Comparison of ENCODE assay signal across 25 cellular contexts in the genomic region with DNA sequence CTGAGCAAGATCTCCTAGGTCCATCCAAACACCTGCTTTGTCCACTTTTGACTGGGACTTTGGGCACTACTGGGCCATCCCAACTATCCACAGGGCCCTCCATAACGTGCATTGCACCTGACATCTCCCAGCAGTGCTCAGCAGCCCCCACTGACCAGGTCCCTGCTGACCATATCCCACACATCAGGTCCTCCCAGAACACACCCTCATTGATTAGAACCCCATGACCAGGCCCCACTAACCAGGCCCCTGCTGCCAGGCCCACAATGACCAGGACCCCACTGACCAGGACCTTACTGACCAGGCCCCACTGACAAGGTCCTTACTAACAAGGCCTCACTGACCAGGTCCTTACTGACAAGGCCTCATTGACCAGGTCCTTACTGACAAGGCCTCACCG.
DNase-seq lines count a peak whose midpoint lies in the region; ATAC-seq, FAIRE-seq and TF ChIP-seq lines count a peak whose summit lies in the region.
"Had no signal": no experiment of that assay in that cellular context is flagged by ENCODE, and none has a peak within 500 bp of the region (broad histone marks: within the 10 kb centered on the region; RNA-seq: fewer than 3 reads in every experiment).

No MANE protein-coding gene starts in this region.

- ATAC-seq in stimulated activated memory B cell treated with anti-CD40 and anti-IgM and Interleukin-4, amounts not matched to agents 10 μg/mL and 1 μg/mL and 100 μg/mL, for 72 hours, result no peak
- ATAC-seq in GM21528 (IDR thresholded peaks at IDR 0.05; ENCODE audit: low FRiP score, unreplicated experiment), result no peak
- ATAC-seq: A549 had no signal

- H3K23ac ChIP-seq in H9 (ENCODE audit: insufficient read length, low read depth, low read length) (no peak overlapping the region), H1 (ENCODE audit: insufficient read length) (no peak overlapping the region), trophoblast cell (ENCODE audit: low read length) (no peak overlapping the region)

- no peak overlapping the region for H3T11ph ChIP-seq in H9 (ENCODE audit: low read length)

- H2BK12ac ChIP-seq in H9 (ENCODE audit: insufficient read length, low read depth, low read length) (no peak overlapping the region), H1 (ENCODE audit: low read depth, low read length) (no peak overlapping the region), trophoblast cell (ENCODE audit: low read length) (no peak overlapping the region)

- intact Hi-C loops in esophagus muscularis mucosa (cut with DNase I), result no loop called here
- intact Hi-C loops in Calu3 (cut with micrococcal nuclease; ENCODE audit: unreplicated experiment), result no loop called here

- H3K4me3 Mint-ChIP-seq in H9 (no peak overlapping the region; a peak in 1 of 5 replicates), Calu3 (ENCODE audit: low read depth, unreplicated experiment) (no peak overlapping the region)
- H3K4me3 Mint-ChIP-seq in stimulated activated memory B cell treated with anti-CD40 and anti-IgM and Interleukin-4, amounts not matched to agents 10 μg/mL and 1 μg/mL and 100 μg/mL, for 72 hours, result no peak overlapping the region
- H3K4me3 Mint-ChIP-seq: CD14-positive monocyte; CD4-positive, alpha-beta T cell; CD8-positive, alpha-beta memory T cell; HFFc6 had no signal

- H3K27me3 ChIP-seq in H9 (ENCODE audit: insufficient read depth, low read length) (no peaks in the 10 kb centered on the region), H1 (replicated peaks in 1 of 4; ENCODE audit: control insufficient read depth in 3 of 4, extremely low read depth in 1 of 4, insufficient read depth in 3 of 4, low read length in 3 of 4) (no peaks in the 10 kb centered on the region), esophagus muscularis mucosa (no peaks in the 10 kb centered on the region), trophoblast cell (ENCODE audit: insufficient read depth, low read length) (no peaks in the 10 kb centered on the region)
- H3K27me3 ChIP-seq: BE2C; BLaER1 treated with 17β-estradiol and CSF1 and Interleukin-3, amounts not matched to agents 10 nM and 100 nM had no signal

- BruUV-seq in Calu3 (replicated peaks; lab: Mats Ljungman, UMichigan), result no TSS peak

- TF ChIP-seq RAD21 in H1 (IDR thresholded peaks at IDR 0.05 in 1 of 2, conservative IDR thresholded peaks at IDR 0.05 in 1 of 2; ENCODE audit: low read depth in 2 of 2, low read length in 2 of 2), result no peak

- H3K4ac ChIP-seq in H9 (ENCODE audit: low read depth, low read length) (no peak overlapping the region), H1 (replicated peaks; ENCODE audit: insufficient read length, low read depth, low read length) (no peak overlapping the region), trophoblast cell (ENCODE audit: low read depth, low read length) (no peak overlapping the region)

- TF ChIP-seq EP300 in H1 (IDR thresholded peaks at IDR 0.05; ENCODE audit: borderline replicate concordance in 1 of 2, low read depth in 2 of 2, low read length in 2 of 2) (no peak), esophagus muscularis mucosa (IDR thresholded peaks at IDR 0.05) (no peak)

- H3K18ac ChIP-seq in H9 (ENCODE audit: insufficient read length, low read depth, low read length), result no peak overlapping the region
- H3K18ac ChIP-seq in H1 (ENCODE audit: extremely low read depth, low read length), result no peak overlapping the region
- no peak overlapping the region for H3K18ac ChIP-seq in trophoblast cell (ENCODE audit: low read length)

- H3K23me2 ChIP-seq in H9 (ENCODE audit: insufficient read length, low read depth, low read length, poor library complexity, severe bottlenecking), result no peaks in the 10 kb centered on the region
- H3K23me2 ChIP-seq in H1 (ENCODE audit: low read depth, low read length), result no peaks in the 10 kb centered on the region

- H2BK15ac ChIP-seq in H9 (ENCODE audit: low read depth, low read length) (no peak overlapping the region), H1 (ENCODE audit: low read length) (no peak overlapping the region)

- H3K79me2 ChIP-seq in H9 (ENCODE audit: insufficient read depth, low read length) (no peaks in the 10 kb centered on the region; the same call in 1 of the 2 replicates), H1 (ENCODE audit: control insufficient read depth in 1 of 2, insufficient read depth in 2 of 2, low read length in 2 of 2) (peaks cover 0 to 35% of the 10 kb centered on the region in 2 experiments; a peak in 2 of 4 replicates), trophoblast cell (ENCODE audit: control insufficient read depth, insufficient read depth, low read length, poor library complexity) (no peaks in the 10 kb centered on the region)

- no peak for FAIRE-seq in H1 (lab: Jason Lieb, UNC)
- FAIRE-seq: A549, GM12891, GM18507 had no signal

- H4K8ac ChIP-seq in H9 (replicated peaks; ENCODE audit: insufficient read length, low read depth, low read length) (no peak overlapping the region), H1 (ENCODE audit: extremely low read depth, insufficient read depth, low read length) (no peak overlapping the region), trophoblast cell (ENCODE audit: low read depth, low read length) (no peak overlapping the region)

- H2BK20ac ChIP-seq in H9 (ENCODE audit: low read depth, low read length, poor library complexity, severe bottlenecking), result no peak overlapping the region
- no peak overlapping the region for H2BK20ac ChIP-seq in H1 (ENCODE audit: low read length)

- no peak overlapping the region for H3K4me2 ChIP-seq in H9 (ENCODE audit: insufficient read depth, insufficient read length, low read length)
- no peak overlapping the region for H3K4me2 ChIP-seq in H1 (ENCODE audit: insufficient read depth in 1 of 2, low read depth in 2 of 2, low read length in 2 of 2)
- H3K4me2 ChIP-seq in trophoblast cell (ENCODE audit: low read length), result no peak overlapping the region
- H3K4me2 ChIP-seq: A549; BLaER1 treated with 17β-estradiol and CSF1 and Interleukin-3, amounts not matched to agents 10 nM and 100 nM had no signal

- H2AFZ ChIP-seq in H9 (ENCODE audit: low read length), result no peak overlapping the region
- no peak overlapping the region for H2AFZ ChIP-seq in H1 (ENCODE audit: low read length)
- no peak overlapping the region for H2AFZ ChIP-seq in trophoblast cell (ENCODE audit: insufficient read depth, low read length, poor library complexity)
- H2AFZ ChIP-seq: GM23248 had no signal

- no peak overlapping the region for H3K4me3 ChIP-seq in H1 (ENCODE audit: extremely low read depth in 1 of 4, insufficient read depth in 2 of 4, low read depth in 3 of 4, low read length in 4 of 4)
- no peak overlapping the region for H3K4me3 ChIP-seq in esophagus muscularis mucosa
- peak overlapping the region; percentile 44 for H3K4me3 ChIP-seq in trophoblast cell (ENCODE audit: low read depth, low read length)
- H3K4me3 ChIP-seq: A549; BLaER1 treated with 17β-estradiol and CSF1 and Interleukin-3, amounts not matched to agents 10 nM and 100 nM; GM23248; HAP-1 had no signal

- H3K36me3 ChIP-seq in H1 (ENCODE audit: control insufficient read depth in 2 of 4, insufficient read depth in 4 of 4, low read length in 3 of 4) (peaks cover 2 to 56% (median 29%) of the 10 kb centered on the region in 4 experiments; a peak in 6 of 8 replicates), esophagus muscularis mucosa (no peaks in the 10 kb centered on the region), trophoblast cell (ENCODE audit: control insufficient read depth in 1 of 2, insufficient read depth in 2 of 2, low read length in 2 of 2) (peaks cover 0 to 5% of the 10 kb centered on the region in 2 experiments)
- H3K36me3 ChIP-seq: BE2C; BLaER1 treated with 17β-estradiol and CSF1 and Interleukin-3, amounts not matched to agents 10 nM and 100 nM; HAP-1 had no signal

- H4K20me1 ChIP-seq in H9 (ENCODE audit: control insufficient read depth, insufficient read depth, insufficient read length) (no peaks in the 10 kb centered on the region), H1 (replicated peaks in 1 of 2; ENCODE audit: control insufficient read depth in 1 of 2, insufficient read depth in 2 of 2, low read length in 2 of 2) (peaks cover 0 to 1% of the 10 kb centered on the region in 2 experiments)
- H4K20me1 ChIP-seq: BLaER1 treated with 17β-estradiol and CSF1 and Interleukin-3, amounts not matched to agents 10 nM and 100 nM had no signal

- TF ChIP-seq POLR2A in H1 (IDR thresholded peaks at IDR 0.05; ENCODE audit: control extremely low read depth in 1 of 2, low read depth in 2 of 2, low read length in 2 of 2) (no peak), esophagus muscularis mucosa (IDR thresholded peaks at IDR 0.05; ENCODE audit: low read depth) (no peak)

- H3K56ac ChIP-seq in H9 (ENCODE audit: insufficient read length, low read depth, low read length) (no peak overlapping the region), H1 (replicated peaks; ENCODE audit: insufficient read length, low read depth, low read length) (no peak overlapping the region)

- no peak overlapping the region for H2BK120ac ChIP-seq in H9 (ENCODE audit: low read depth, low read length, poor library complexity, severe bottlenecking)
- H2BK120ac ChIP-seq in H1 (replicated peaks; ENCODE audit: low read depth, low read length), result no peak overlapping the region
- no peak overlapping the region for H2BK120ac ChIP-seq in trophoblast cell (ENCODE audit: insufficient read depth, low read length, poor library complexity)

- H3K4me1 ChIP-seq in H9 (ENCODE audit: insufficient read depth, low read length) (no peaks in the 10 kb centered on the region), H1 (replicated peaks in 1 of 4; ENCODE audit: control insufficient read depth in 3 of 4, insufficient read depth in 4 of 4, low read length in 3 of 4) (peaks cover 0 to 3% (median 0%) of the 10 kb centered on the region in 4 experiments; a peak in 1 of 7 replicates), esophagus muscularis mucosa (no peaks in the 10 kb centered on the region), trophoblast cell (ENCODE audit: control insufficient read depth in 1 of 2, insufficient read depth in 2 of 2, low read length in 2 of 2) (no peaks in the 10 kb centered on the region)
- H3K4me1 ChIP-seq: A549; BE2C; BLaER1 treated with 17β-estradiol and CSF1 and Interleukin-3, amounts not matched to agents 10 nM and 100 nM; HAP-1 had no signal

- H3K9ac ChIP-seq in H9 (ENCODE audit: extremely low read depth, insufficient read length, low read length), result no peak overlapping the region
- no peak overlapping the region for H3K9ac ChIP-seq in H1 (replicated peaks in 1 of 4; ENCODE audit: extremely low read depth in 1 of 4, low read depth in 3 of 4, low read length in 3 of 4)
- no peak overlapping the region for H3K9ac ChIP-seq in trophoblast cell (ENCODE audit: low read length)
- H3K9ac ChIP-seq: BLaER1 treated with 17β-estradiol and CSF1 and Interleukin-3, amounts not matched to agents 10 nM and 100 nM; GM23248 had no signal

- H3K79me1 ChIP-seq in H9 (ENCODE audit: insufficient read depth, low read depth, low read length, poor library complexity, severe bottlenecking) (no peaks in the 10 kb centered on the region), H1 (ENCODE audit: low read depth, low read length) (no peaks in the 10 kb centered on the region; the same call in 1 of the 2 replicates), trophoblast cell (ENCODE audit: low read length) (no peaks in the 10 kb centered on the region)

- H2BK5ac ChIP-seq in H9 (ENCODE audit: insufficient read length, low read length), result no peak overlapping the region
- peak overlapping the region; percentile 35; the same call in 1 of the 2 replicates for H2BK5ac ChIP-seq in H1 (ENCODE audit: low read depth, low read length)
- H2BK5ac ChIP-seq in trophoblast cell (ENCODE audit: low read depth, low read length, poor library complexity), result no peak overlapping the region

- H3K14ac ChIP-seq in H9 (ENCODE audit: insufficient read depth, low read length) (no peak overlapping the region), H1 (ENCODE audit: insufficient read length) (no peak overlapping the region), trophoblast cell (ENCODE audit: low read length) (no peak overlapping the region)

- H4K12ac ChIP-seq in trophoblast cell (ENCODE audit: low read depth, low read length), result no peak overlapping the region

- H3K36me3 Mint-ChIP-seq in H9 (ENCODE audit: insufficient read depth in 1 of 3, low read depth in 3 of 3), result peaks cover 77 to 96% (median 90%) of the 10 kb centered on the region in 3 experiments
- H3K36me3 Mint-ChIP-seq in stimulated activated memory B cell treated with anti-CD40 and anti-IgM and Interleukin-4, amounts not matched to agents 10 μg/mL and 1 μg/mL and 100 μg/mL, for 72 hours, result peaks cover 5% of the 10 kb centered on the region
- no peaks in the 10 kb centered on the region for H3K36me3 Mint-ChIP-seq in Calu3 (ENCODE audit: insufficient read depth, unreplicated experiment)
- H3K36me3 Mint-ChIP-seq: CD14-positive monocyte; CD8-positive, alpha-beta memory T cell had no signal

- H4K5ac ChIP-seq in H9 (ENCODE audit: insufficient read length, low read depth, low read length), result no peak overlapping the region
- H4K5ac ChIP-seq in H1 (ENCODE audit: insufficient read length, low read depth, low read length), result no peak overlapping the region

- CTCF ChIA-PET in H1 (lab: Charles Lee; ENCODE audit: partially characterized antibody), result interaction anchor here (1.0 kb wide), 1 partner anchor 275 kb away, joined by 3 read pairs; no protein-coding TSS in a partner anchor
- CTCF ChIA-PET in Calu3 (lab: Charles Lee), result no interaction called here

- no peaks in the 10 kb centered on the region for H3K27me3 Mint-ChIP-seq in H9 (ENCODE audit: low read depth)
- H3K27me3 Mint-ChIP-seq in stimulated activated memory B cell treated with anti-CD40 and anti-IgM and Interleukin-4, amounts not matched to agents 10 μg/mL and 1 μg/mL and 100 μg/mL, for 72 hours, result no peaks in the 10 kb centered on the region
- peaks cover 10% of the 10 kb centered on the region for H3K27me3 Mint-ChIP-seq in Calu3 (ENCODE audit: unreplicated experiment)
- H3K27me3 Mint-ChIP-seq: CD4-positive, alpha-beta T cell had no signal

- H3K9me3 Mint-ChIP-seq in H9, result peaks cover 4 to 10% of the 10 kb centered on the region in 2 experiments; a peak in 3 of 5 replicates
- H3K9me3 Mint-ChIP-seq in stimulated activated memory B cell treated with anti-CD40 and anti-IgM and Interleukin-4, amounts not matched to agents 10 μg/mL and 1 μg/mL and 100 μg/mL, for 72 hours, result peaks cover 3% of the 10 kb centered on the region
- H3K9me3 Mint-ChIP-seq in Calu3 (ENCODE audit: low read depth, unreplicated experiment), result no peaks in the 10 kb centered on the region
- H3K9me3 Mint-ChIP-seq: CD4-positive, alpha-beta T cell; CD8-positive, alpha-beta memory T cell had no signal

- DNase-seq in H9 (no peak), H1 (ENCODE audit: low read depth in 1 of 2, low spot score in 2 of 2) (no peak), esophagus muscularis mucosa (ENCODE audit: extremely low spot score) (peak; percentile 62), trophoblast cell (no peak), Calu3 (no peak), midbrain (lab: John Stamatoyannopoulos, UW) (no peak)
- DNase-seq: 8988T; ACHN; AML-193; BE2C; CD4-positive, alpha-beta T cell; CD8-positive, alpha-beta memory T cell; DMS53; DMS79 treated with DMSO at 0.1 percent for 48 hours; GF-D8; GM23248; HFFc6 had no signal

- H3K4me1 Mint-ChIP-seq in H9 (peaks cover 12 to 14% of the 10 kb centered on the region in 2 experiments), Calu3 (ENCODE audit: low read depth, unreplicated experiment) (no peaks in the 10 kb centered on the region)
- H3K4me1 Mint-ChIP-seq in stimulated activated memory B cell treated with anti-CD40 and anti-IgM and Interleukin-4, amounts not matched to agents 10 μg/mL and 1 μg/mL and 100 μg/mL, for 72 hours, result no peaks in the 10 kb centered on the region
- H3K4me1 Mint-ChIP-seq: CD8-positive, alpha-beta memory T cell had no signal

- TF ChIP-seq CTCF in H9 (conservative IDR thresholded peaks at IDR 0.05) (no peak), H1 (IDR thresholded peaks at IDR 0.05; ENCODE audit: control extremely low read depth in 1 of 3, insufficient read depth in 1 of 3, low read depth in 1 of 3, low read length in 3 of 3) (no peak), esophagus muscularis mucosa (IDR thresholded peaks at IDR 0.05) (no peak), Calu3 (IDR thresholded peaks at IDR 0.05; ENCODE audit: unreplicated experiment) (no peak)

- POLR2A ChIA-PET in H1 (lab: Charles Lee; ENCODE audit: partially characterized antibody), result interaction anchor here (0.9 kb wide), 1 partner anchor 16 kb away, joined by 3 read pairs; no protein-coding TSS in a partner anchor

- H4K91ac ChIP-seq in H9 (ENCODE audit: insufficient read length, low read depth, low read length) (no peak overlapping the region), H1 (replicated peaks; ENCODE audit: insufficient read length, low read length) (no peak overlapping the region), trophoblast cell (ENCODE audit: low read depth, low read length) (no peak overlapping the region)

- H3K27ac ChIP-seq in H9 (ENCODE audit: insufficient read length, low read depth, low read length) (no peak overlapping the region), H1 (ENCODE audit: low read depth, low read length) (no peak overlapping the region), esophagus muscularis mucosa (replicated peaks in 1 of 4) (no peak overlapping the region), trophoblast cell (ENCODE audit: low read depth, low read length) (no peak overlapping the region)
- H3K27ac ChIP-seq: A549; BLaER1 treated with 17β-estradiol and CSF1 and Interleukin-3, amounts not matched to agents 10 nM and 100 nM; GM23248 had no signal

- H3K9me3 ChIP-seq in H9 (ENCODE audit: control insufficient read depth, low read depth, low read length) (no peaks in the 10 kb centered on the region), H1 (ENCODE audit: insufficient read depth in 2 of 2, low read depth in 1 of 2, low read length in 1 of 2) (peaks cover 0 to 9% of the 10 kb centered on the region in 2 experiments; a peak in 1 of 4 replicates), esophagus muscularis mucosa (no peaks in the 10 kb centered on the region), trophoblast cell (ENCODE audit: insufficient read depth, low read depth, low read length) (peaks cover 12% of the 10 kb centered on the region)
- H3K9me3 ChIP-seq: A549, BE2C, HAP-1 had no signal

- H3K27ac Mint-ChIP-seq in H9 (peak overlapping the region in 2 of 3 experiments; percentile 21 to 76; a peak in 5 of 7 replicates), Calu3 (ENCODE audit: unreplicated experiment) (no peak overlapping the region)
- no peak overlapping the region for H3K27ac Mint-ChIP-seq in stimulated activated memory B cell treated with anti-CD40 and anti-IgM and Interleukin-4, amounts not matched to agents 10 μg/mL and 1 μg/mL and 100 μg/mL, for 72 hours
- H3K27ac Mint-ChIP-seq: CD4-positive, alpha-beta T cell; CD8-positive, alpha-beta memory T cell; HFFc6 had no signal

- H2AK5ac ChIP-seq in H9 (ENCODE audit: insufficient read length, low read length) (no peak overlapping the region), H1 (ENCODE audit: low read depth, low read length) (no peak overlapping the region), trophoblast cell (ENCODE audit: low read length) (no peak overlapping the region)

- WGBS in H9 (ENCODE audit: extremely low coverage, insufficient read length, low lambda C conversion rate), result no CpG with 5 or more reads among the region's 2 CpGs
- 85% methylated on average over 2 of the region's 2 CpGs; no CpG with 5 or more reads in 1 of the 2 experiments for WGBS in H1 (ENCODE audit: extremely low coverage in 1 of 2, insufficient coverage in 1 of 2, insufficient read length in 1 of 2, insufficient replicate concordance in 2 of 2, low coverage in 1 of 2, low lambda C conversion rate in 2 of 2, missing lambda C conversion rate in 1 of 2), 2 experiments
- 90% methylated on average over 2 of the region's 2 CpGs for WGBS in esophagus muscularis mucosa
- WGBS in trophoblast cell (ENCODE audit: extremely low coverage, insufficient coverage, insufficient read length), result no CpG with 5 or more reads among the region's 2 CpGs

Comparison
In these comparisons a context has a peak if more than half of its experiments do, and no peak if none do; other contexts are left out.
1. H3K27ac Mint-ChIP-seq: peak in H9 (2 of 3); none in stimulated activated memory B cell treated with anti-CD40 and anti-IgM and Interleukin-4, amounts not matched to agents 10 μg/mL and 1 μg/mL and 100 μg/mL, for 72 hours (single experiment) and Calu3 (single experiment).